Comparison of ENCODE assay signal across 7 cellular contexts in the genomic region with DNA sequence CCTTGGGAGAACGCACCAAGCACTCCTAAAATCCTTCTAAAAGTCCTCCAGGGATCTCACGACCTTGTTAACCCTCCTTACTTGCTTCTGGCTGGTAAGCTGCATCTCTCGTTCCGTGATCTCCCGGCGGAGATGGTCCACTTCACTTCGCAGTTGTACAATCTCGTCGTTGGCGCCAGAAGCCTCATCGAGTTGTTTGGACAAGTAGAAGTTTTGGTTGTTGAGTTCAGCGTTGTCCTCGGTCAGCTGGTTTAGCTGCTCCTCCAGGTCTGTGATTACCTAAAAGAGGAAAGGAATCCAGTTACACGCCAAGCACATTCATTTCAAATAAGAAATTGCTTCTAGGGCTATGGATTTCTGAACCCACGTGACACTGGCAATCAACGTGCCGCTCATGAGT.
"Had no signal": no experiment of that assay in that cellular context is flagged by ENCODE, and none has a peak within 500 bp of the region (broad histone marks: within the 10 kb centered on the region; RNA-seq: fewer than 3 reads in every experiment).

No MANE protein-coding gene starts in this region.

- DNase-seq: H7, HFFc6, IMR-90 had no signal

- ATAC-seq: GM23338, HCT116, K562 had no signal

- H3K4me2 ChIP-seq: GM23338 had no signal

- H3K4me1 ChIP-seq: HAP-1 had no signal

- H2AFZ ChIP-seq: GM23338 had no signal

- H3K9me3 ChIP-seq: HAP-1 had no signal

- H3K4me3 ChIP-seq: GM23338, HAP-1, K562 had no signal
